In the genomic region with DNA sequence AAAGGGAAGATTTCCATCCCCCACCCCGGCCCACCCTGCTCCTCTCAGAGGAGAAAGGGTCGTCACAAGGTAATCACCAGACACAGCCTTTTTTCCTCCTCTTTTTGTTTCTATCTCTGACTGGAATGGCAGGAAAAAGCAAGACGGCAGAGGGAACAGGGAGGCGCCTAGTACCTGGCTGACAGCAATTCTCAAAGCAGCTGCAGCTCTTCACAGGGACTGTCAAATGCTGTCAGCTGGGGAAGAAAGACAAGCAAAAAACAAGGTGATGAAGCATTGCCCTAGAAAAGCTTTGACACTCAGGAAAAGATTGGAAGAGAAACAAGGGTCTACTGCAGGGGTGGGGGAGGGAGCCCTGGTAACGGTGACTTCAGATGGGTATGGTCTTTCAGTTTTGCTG, we compare ENCODE assay signal across 23 cellular contexts.
"Had no signal": no experiment of that assay in that cellular context is flagged by ENCODE, and none has a peak within 500 bp of the region (broad histone marks: within the 10 kb centered on the region; RNA-seq: fewer than 3 reads in every experiment).

No MANE protein-coding gene starts in this region.

- H3K27me3 ChIP-seq: dorsolateral prefrontal cortex, neural progenitor cell, ovary, right lobe of liver, tibial nerve had no signal

- H3K4me1 Mint-ChIP-seq: neural progenitor cell had no signal

- H3K27ac Mint-ChIP-seq: memory B cell; mesothelial cell of epicardium; naive B cell; natural killer cell treated with Interleukin-12 subunit alpha and Interleukin-12 subunit beta and Interleukin-15 and Interleukin-18, amount 100 ng/mL, for 72 hours; neural progenitor cell; stimulated activated naive B cell treated with anti-CD40 and anti-IgM and Interleukin-4, amounts not matched to agents 10 μg/mL and 1 μg/mL and 100 μg/mL, for 72 hours; stimulated activated naive CD8-positive, alpha-beta T cell treated with anti-CD3 and anti-CD28 coated beads, Interleukin-15, Interleukin-2, amounts not matched to agents 100 ng/mL and 50 ng/mL, for 24 hours had no signal

- DNase-seq: cerebellar nuclear complex; dorsolateral prefrontal cortex; effector CD4-positive, alpha-beta T cell; mucosa of descending colon; naive B cell; ovary; posterior cingulate gyrus; psoas muscle; retina; right lobe of liver; small intestine; stimulated activated CD4-positive, alpha-beta T cell treated with anti-CD3 and anti-CD28 coated beads, Interleukin-15, amount 100 ng/mL, for 24 hours; stimulated activated CD4-positive, alpha-beta T cell treated with anti-CD3 and anti-CD28 coated beads, Interleukin-2, amount 100 ng/mL, for 48 hours; stimulated activated naive B cell treated with anti-CD40 and anti-IgM and Interleukin-4, amounts not matched to agents 10 μg/mL and 1 μg/mL and 100 μg/mL, for 72 hours had no signal

- H3K9me3 Mint-ChIP-seq: memory B cell; naive B cell; natural killer cell treated with Interleukin-12 subunit alpha and Interleukin-12 subunit beta and Interleukin-15 and Interleukin-18, amount 100 ng/mL, for 72 hours; neural progenitor cell; stimulated activated naive B cell treated with anti-CD40 and anti-IgM and Interleukin-4, amounts not matched to agents 10 μg/mL and 1 μg/mL and 100 μg/mL, for 72 hours; stimulated activated naive CD8-positive, alpha-beta T cell treated with anti-CD3 and anti-CD28 coated beads, Interleukin-15, Interleukin-2, amounts not matched to agents 100 ng/mL and 50 ng/mL, for 24 hours had no signal

- H3K9me3 ChIP-seq: mucosa of descending colon, ovary, psoas muscle, right lobe of liver, thoracic aorta, tibial nerve had no signal

- H3K36me3 ChIP-seq: ovary had no signal

- H3K27me3 Mint-ChIP-seq: memory B cell; naive B cell; natural killer cell treated with Interleukin-12 subunit alpha and Interleukin-12 subunit beta and Interleukin-15 and Interleukin-18, amount 100 ng/mL, for 72 hours; stimulated activated naive B cell treated with anti-CD40 and anti-IgM and Interleukin-4, amounts not matched to agents 10 μg/mL and 1 μg/mL and 100 μg/mL, for 72 hours; stimulated activated naive CD8-positive, alpha-beta T cell treated with anti-CD3 and anti-CD28 coated beads, Interleukin-15, Interleukin-2, amounts not matched to agents 100 ng/mL and 50 ng/mL, for 24 hours had no signal

- H3K4me3 Mint-ChIP-seq: memory B cell; mesothelial cell of epicardium; naive B cell; natural killer cell treated with Interleukin-12 subunit alpha and Interleukin-12 subunit beta and Interleukin-15 and Interleukin-18, amount 100 ng/mL, for 72 hours; neural progenitor cell; stimulated activated naive B cell treated with anti-CD40 and anti-IgM and Interleukin-4, amounts not matched to agents 10 μg/mL and 1 μg/mL and 100 μg/mL, for 72 hours; stimulated activated naive CD8-positive, alpha-beta T cell treated with anti-CD3 and anti-CD28 coated beads, Interleukin-15, Interleukin-2, amounts not matched to agents 100 ng/mL and 50 ng/mL, for 24 hours had no signal

- H3K4me1 ChIP-seq: neural progenitor cell, right lobe of liver had no signal

- H3K27ac ChIP-seq: dorsolateral prefrontal cortex, neural progenitor cell, ovary, psoas muscle, right lobe of liver, thoracic aorta, tibial nerve had no signal

- H3K4me3 ChIP-seq: dorsolateral prefrontal cortex, lung, mucosa of descending colon, neural progenitor cell, ovary, psoas muscle, right lobe of liver, thoracic aorta, tibial nerve had no signal

- ATAC-seq: left lobe of liver; mucosa of descending colon; natural killer cell treated with Interleukin-12 subunit alpha and Interleukin-12 subunit beta and Interleukin-15 and Interleukin-18, amount 100 ng/mL, for 72 hours; psoas muscle; right lobe of liver; stimulated activated naive B cell treated with anti-CD40 and anti-IgM and Interleukin-4, amounts not matched to agents 10 μg/mL and 1 μg/mL and 100 μg/mL, for 72 hours had no signal
